8 cellular contexts compared by ENCODE assay signal in genomic region chr17:16872836-16873653, GRCh38.
A peak's percentile ranks its signal among the peaks of the same experiment; 100 is the strongest.
DNase-seq lines count a peak whose midpoint lies in the region; ATAC-seq lines count a peak whose summit lies in the region.

No MANE protein-coding gene starts in this region.

- peak; percentile 16 for DNase-seq in activated T-cell treated with anti-CD3 and anti-CD28 coated beads for 24 hours (ENCODE audit: low read depth)
- no peak for DNase-seq in activated T-cell treated with anti-CD3 and anti-CD28 coated beads for 4 hours
- DNase-seq in NCI-H146 treated with DMSO at 0.1 percent for 48 hours (lab: John Stamatoyannopoulos, UW; ENCODE audit: unreplicated experiment), result peak; percentile 4
- peak; percentile 50 to 57 for DNase-seq in activated T-cell treated with anti-CD3 and anti-CD28 coated beads, Interleukin-2, amount 50 U/mL, for 72 hours
- peak; percentile 93 for DNase-seq in iPS-NIHi11 (ENCODE audit: low spot score)
- DNase-seq in stimulated activated CD8-positive, alpha-beta memory T cell treated with anti-CD3 and anti-CD28 coated beads, Interleukin-4, amount 100 ng/mL, for 24 hours (ENCODE audit: low read depth), result peak; percentile 7
- DNase-seq in NCI-H2029 treated with DMSO at 0.1 percent for 48 hours (lab: John Stamatoyannopoulos, UW), result no peak

- no peaks in the 10 kb centered on the region for H3K4me1 Mint-ChIP-seq in activated T-cell treated with anti-CD3 and anti-CD28 coated beads, Interleukin-2, amount 50 U/mL, for 72 hours (ENCODE audit: low read depth)

- no peaks in the 10 kb centered on the region for H3K27me3 Mint-ChIP-seq in activated T-cell treated with anti-CD3 and anti-CD28 coated beads, Interleukin-2, amount 50 U/mL, for 72 hours (ENCODE audit: low read depth)

- H3K27ac Mint-ChIP-seq in activated T-cell treated with anti-CD3 and anti-CD28 coated beads, Interleukin-2, amount 50 U/mL, for 72 hours, result no peak overlapping the region

- ATAC-seq in activated T-cell treated with anti-CD3 and anti-CD28 coated beads, Interleukin-2, amount 50 U/mL, for 72 hours (replicated peaks in 1 of 2), result peak; percentile 51 to 65
- no peak for ATAC-seq in HG03025 (IDR thresholded peaks at IDR 0.05; ENCODE audit: low FRiP score, unreplicated experiment)

- no peaks in the 10 kb centered on the region for H3K36me3 Mint-ChIP-seq in activated T-cell treated with anti-CD3 and anti-CD28 coated beads, Interleukin-2, amount 50 U/mL, for 72 hours (ENCODE audit: insufficient read depth in 2 of 2)

- H3K4me3 Mint-ChIP-seq in activated T-cell treated with anti-CD3 and anti-CD28 coated beads, Interleukin-2, amount 50 U/mL, for 72 hours, result no peak overlapping the region

- H3K9me3 Mint-ChIP-seq in activated T-cell treated with anti-CD3 and anti-CD28 coated beads, Interleukin-2, amount 50 U/mL, for 72 hours, result no peaks in the 10 kb centered on the region

Comparison
In these comparisons a context has a peak if more than half of its experiments do, and no peak if none do; other contexts are left out.
1. DNase-seq: peak in activated T-cell treated with anti-CD3 and anti-CD28 coated beads for 24 hours (single experiment), NCI-H146 treated with DMSO at 0.1 percent for 48 hours (single experiment), activated T-cell treated with anti-CD3 and anti-CD28 coated beads, Interleukin-2, amount 50 U/mL, for 72 hours (2 of 2), iPS-NIHi11 (single experiment) and stimulated activated CD8-positive, alpha-beta memory T cell treated with anti-CD3 and anti-CD28 coated beads, Interleukin-4, amount 100 ng/mL, for 24 hours (single experiment); none in activated T-cell treated with anti-CD3 and anti-CD28 coated beads for 4 hours (single experiment) and NCI-H2029 treated with DMSO at 0.1 percent for 48 hours (single experiment).